ENCODE assay signal across 1 cellular context in genomic region chr6:117481278-117481925, GRCh38.
TF ChIP-seq lines count a peak whose summit lies in the region.

No MANE protein-coding gene starts in this region.

TF ChIP-seq in K562, 482 proteins besides CTCF, POLR2A, EP300 and RAD21 (continued from another document and continues in another):
- peak; percentile 64 for TF ChIP-seq MGA (IDR thresholded peaks at IDR 0.05)
- no peak for TF ChIP-seq CREB3L1 (IDR thresholded peaks at IDR 0.05; ENCODE audit: borderline replicate concordance, low read depth)
- no peak for TF ChIP-seq ZNF395 (CRISPR knock-in tag; IDR thresholded peaks at IDR 0.05)
- no peak for TF ChIP-seq ARNT (IDR thresholded peaks at IDR 0.05)
- TF ChIP-seq L3MBTL2 (IDR thresholded peaks at IDR 0.05), result peak; percentile 88
- TF ChIP-seq ZNF24 (IDR thresholded peaks at IDR 0.05), result no peak
- TF ChIP-seq CGGBP1 (CRISPR knock-in tag; IDR thresholded peaks at IDR 0.05), result no peak
- no peak for TF ChIP-seq ZNF696 (CRISPR knock-in tag; conservative IDR thresholded peaks at IDR 0.05)
- no peak for TF ChIP-seq HMGXB4 (CRISPR knock-in tag; IDR thresholded peaks at IDR 0.05)
- no peak for TF ChIP-seq MECOM (CRISPR knock-in tag; IDR thresholded peaks at IDR 0.05)
- no peak for TF ChIP-seq SIRT6 (IDR thresholded peaks at IDR 0.05; ENCODE audit: low read depth, low read length)
- TF ChIP-seq KDM4B (IDR thresholded peaks at IDR 0.05; ENCODE audit: borderline replicate concordance in 2 of 2, low read depth in 1 of 2), result no peak
- TF ChIP-seq E2F5 (CRISPR knock-in tag; IDR thresholded peaks at IDR 0.05), result no peak
- TF ChIP-seq FOXA3 (CRISPR knock-in tag; conservative IDR thresholded peaks at IDR 0.05 in 1 of 2, IDR thresholded peaks at IDR 0.05 in 1 of 2), result no peak
- 0 out of 2 replicates have a peak, but pooled peaks have one; percentile 20 for TF ChIP-seq SPI1 (IDR thresholded peaks at IDR 0.05; ENCODE audit: borderline replicate concordance, low read depth, low read length)
- no peak for TF ChIP-seq MEF2D (tag; conservative IDR thresholded peaks at IDR 0.05; ENCODE audit: low read depth)
- no peak for TF ChIP-seq TOE1 (IDR thresholded peaks at IDR 0.05; ENCODE audit: borderline replicate concordance)
- no peak for TF ChIP-seq TOE1 (CRISPR knock-in tag; IDR thresholded peaks at IDR 0.05; ENCODE audit: borderline replicate concordance, low read depth)
- TF ChIP-seq PRMT5 (CRISPR knock-in tag; IDR thresholded peaks at IDR 0.05), result no peak
- no peak for TF ChIP-seq FIP1L1 (IDR thresholded peaks at IDR 0.05; ENCODE audit: low read depth, low read length, poor library complexity, severe bottlenecking)
- no peak for TF ChIP-seq ZNF445 (CRISPR knock-in tag; IDR thresholded peaks at IDR 0.05; ENCODE audit: low read depth)
- TF ChIP-seq ZNF764 (CRISPR knock-in tag; IDR thresholded peaks at IDR 0.05; ENCODE audit: low read depth), result no peak
- no peak for TF ChIP-seq CHD7 (IDR thresholded peaks at IDR 0.05; ENCODE audit: low read depth, low read length)
